In genomic region chr13:110262494-110262893, GRCh38 we compare ENCODE assay signal across 12 cellular contexts. TPM values are rescaled to one million over a fixed set of nuclear protein-coding genes. Genes with fewer than 3 reads are reported as not detected.
DNase-seq lines count a peak whose midpoint lies in the region; ATAC-seq and TF ChIP-seq lines count a peak whose summit lies in the region.
"Had no signal": no experiment of that assay in that cellular context is flagged by ENCODE, and none has a peak within 500 bp of the region (broad histone marks: within the 10 kb centered on the region; RNA-seq: fewer than 3 reads in every experiment).

No MANE protein-coding gene starts in this region.

- no peak for ATAC-seq in HG03378 (IDR thresholded peaks at IDR 0.05; ENCODE audit: unreplicated experiment)

- H3K4me3 ChIP-seq in coronary artery, result peak overlapping the region; percentile 40
- H3K4me3 ChIP-seq in right atrium auricular region, result no peak overlapping the region
- no peak overlapping the region for H3K4me3 ChIP-seq in osteoblast (ENCODE audit: insufficient read depth, low read length)

- H3K36me3 ChIP-seq in right atrium auricular region (no peaks in the 10 kb centered on the region), osteoblast (ENCODE audit: insufficient read depth, low read length) (peaks cover 29% of the 10 kb centered on the region)

- peaks cover 63% of the 10 kb centered on the region for H3K79me2 ChIP-seq in osteoblast (ENCODE audit: insufficient read depth, low read length)

- no peak overlapping the region for H2AFZ ChIP-seq in osteoblast (ENCODE audit: low read length)

- H3K27me3 ChIP-seq in right atrium auricular region (no peaks in the 10 kb centered on the region), osteoblast (ENCODE audit: insufficient read depth, low read length) (no peaks in the 10 kb centered on the region)

- H4K20me1 ChIP-seq in osteoblast (ENCODE audit: insufficient read depth, low read length), result peaks cover 20% of the 10 kb centered on the region

- H3K4me1 ChIP-seq in right atrium auricular region (peaks cover 0 to 80% of the 10 kb centered on the region in 2 donors), osteoblast (ENCODE audit: insufficient read depth, low read length) (peaks cover 14% of the 10 kb centered on the region)

- peak overlapping the region; percentile 54 to 87 for H3K27ac ChIP-seq in coronary artery
- peak overlapping the region; percentile 65 to 66 for H3K27ac ChIP-seq in right atrium auricular region
- H3K27ac ChIP-seq in osteoblast (ENCODE audit: low read depth, low read length), result peak overlapping the region; percentile 3

- H3K9me3 ChIP-seq in right atrium auricular region (no peaks in the 10 kb centered on the region), osteoblast (ENCODE audit: low read depth, low read length) (no peaks in the 10 kb centered on the region)

- TF ChIP-seq CTCF in coronary artery (IDR thresholded peaks at IDR 0.05) (no peak), right atrium auricular region (IDR thresholded peaks at IDR 0.05) (no peak), osteoblast (IDR thresholded peaks at IDR 0.05; ENCODE audit: extremely low read depth, low read depth, low read length) (no peak)

- no peak for DNase-seq in coronary artery (ENCODE audit: low spot score)
- peak; percentile 51 for DNase-seq in right atrium auricular region (ENCODE audit: low spot score)
- no peak for DNase-seq in osteoblast (ENCODE audit: insufficient read length, low spot score, missing footprints)
- peak; percentile 25 for DNase-seq in ureter (ENCODE audit: low spot score)
- no peak for DNase-seq in NOMO-1 (lab: John Stamatoyannopoulos, UW; ENCODE audit: unreplicated experiment in 2 of 2)
- no peak for DNase-seq in UCSD-AML1 (lab: John Stamatoyannopoulos, UW; ENCODE audit: unreplicated experiment)
- DNase-seq: activated B cell treated with CpG ODN at 0.5 μM for 24 hours; activated T-cell treated with anti-CD3 and anti-CD28 coated beads for 4 hours; CD4-positive, alpha-beta T cell; GOT3; NCI-H2081 had no signal

- H3K4me2 ChIP-seq in osteoblast (ENCODE audit: insufficient read depth, low read length), result no peak overlapping the region

RNA-seq across cellular contexts. Expression of gene COL4A1, which starts 44.5 kb away (rescaled TPM):
- total RNA-seq in right atrium auricular region (100 to 1,000 TPM; 140 to 201 TPM), osteoblast (412 and 433 TPM in 2 replicates), ureter (144 TPM)
- total RNA-seq: activated B cell treated with CpG ODN at 0.5 μM for 24 hours had no signal

RNA-seq across cellular contexts. Expression of gene COL4A2, which starts 44.6 kb away (rescaled TPM):
- total RNA-seq in right atrium auricular region (100 to 1,000 TPM; 141 to 153 TPM), osteoblast (267 and 291 TPM in 2 replicates), ureter (227 TPM)
- total RNA-seq: activated B cell treated with CpG ODN at 0.5 μM for 24 hours; CD4-positive, alpha-beta T cell had no signal

Comparison
In these comparisons a context has a peak if more than half of its experiments do, and no peak if none do; other contexts are left out.
1. DNase-seq: peak in right atrium auricular region (single experiment) and ureter (single experiment); none in coronary artery (single experiment), osteoblast (single experiment), NOMO-1 (0 of 2) and UCSD-AML1 (single experiment).
2. H3K27ac ChIP-seq: peak in every context shown above with its lines; median percentile 70 in coronary artery; 66 in right atrium auricular region; 3 in osteoblast.